In genomic region chr16:50253511-50253903, GRCh38 we compare ENCODE assay signal across 25 cellular contexts. TPM values are rescaled to one million over a fixed set of nuclear protein-coding genes. Genes with fewer than 3 reads are reported as not detected.
DNase-seq lines count a peak whose midpoint lies in the region; ATAC-seq and TF ChIP-seq lines count a peak whose summit lies in the region.
"Had no signal": no experiment of that assay in that cellular context is flagged by ENCODE, and none has a peak within 500 bp of the region (broad histone marks: within the 10 kb centered on the region; RNA-seq: fewer than 3 reads in every experiment).

No MANE protein-coding gene starts in this region.

- no peak overlapping the region for H3K27ac ChIP-seq in tibial artery
- H3K27ac ChIP-seq: left lung, SJSA1, testis, vagina had no signal

- no peak overlapping the region for H3K4me3 Mint-ChIP-seq in activated CD8-positive, alpha-beta T cell treated with anti-CD3 and anti-CD28 coated beads, Interleukin-2, amount 10 ng/mL, durations not matched to agents 7 days and 5 days
- no peak overlapping the region for H3K4me3 Mint-ChIP-seq in activated CD8-positive, alpha-beta T cell treated with anti-CD3 and anti-CD28 coated beads for 36 hours
- H3K4me3 Mint-ChIP-seq in chondrocyte (ENCODE audit: unreplicated experiment) (no peak overlapping the region), nephron progenitor cell (no peak overlapping the region)
- H3K4me3 Mint-ChIP-seq in naive thymus-derived CD8-positive, alpha-beta T cell = no peak overlapping the region
- H3K4me3 Mint-ChIP-seq: CD4-positive, alpha-beta memory T cell; GM23338; naive thymus-derived CD4-positive, alpha-beta T cell had no signal

- H3K4me1 ChIP-seq in tibial artery = peaks cover 0 to 12% (median 1%) of the 10 kb centered on the region in 4 donors
- H3K4me1 ChIP-seq: testis, vagina had no signal

- H3K27ac Mint-ChIP-seq in activated CD8-positive, alpha-beta T cell treated with anti-CD3 and anti-CD28 coated beads, Interleukin-2, amount 10 ng/mL, durations not matched to agents 7 days and 5 days = no peak overlapping the region
- H3K27ac Mint-ChIP-seq in activated CD8-positive, alpha-beta T cell treated with anti-CD3 and anti-CD28 coated beads for 36 hours = no peak overlapping the region
- no peak overlapping the region for H3K27ac Mint-ChIP-seq in chondrocyte (ENCODE audit: unreplicated experiment)
- peak overlapping the region; percentile 90 for H3K27ac Mint-ChIP-seq in nephron progenitor cell
- H3K27ac Mint-ChIP-seq in naive thymus-derived CD8-positive, alpha-beta T cell = no peak overlapping the region
- H3K27ac Mint-ChIP-seq: CD4-positive, alpha-beta memory T cell; GM23338 had no signal

- no peaks in the 10 kb centered on the region for H3K36me3 ChIP-seq in tibial artery
- H3K36me3 ChIP-seq: left lung, vagina had no signal

- no peaks in the 10 kb centered on the region for H3K9me3 ChIP-seq in tibial artery
- H3K9me3 ChIP-seq: left lung, SJSA1, testis, vagina had no signal

- H3K9me3 Mint-ChIP-seq in activated CD8-positive, alpha-beta T cell treated with anti-CD3 and anti-CD28 coated beads, Interleukin-2, amount 10 ng/mL, durations not matched to agents 7 days and 5 days (ENCODE audit: insufficient read depth) = no peaks in the 10 kb centered on the region
- no peaks in the 10 kb centered on the region for H3K9me3 Mint-ChIP-seq in activated CD8-positive, alpha-beta T cell treated with anti-CD3 and anti-CD28 coated beads for 36 hours
- peaks cover 3% of the 10 kb centered on the region for H3K9me3 Mint-ChIP-seq in chondrocyte (ENCODE audit: low read depth)
- H3K9me3 Mint-ChIP-seq in nephron progenitor cell = no peaks in the 10 kb centered on the region
- H3K9me3 Mint-ChIP-seq in naive thymus-derived CD8-positive, alpha-beta T cell = no peaks in the 10 kb centered on the region
- H3K9me3 Mint-ChIP-seq: CD4-positive, alpha-beta memory T cell; GM23338; naive thymus-derived CD4-positive, alpha-beta T cell had no signal

- no peaks in the 10 kb centered on the region for H3K27me3 ChIP-seq in tibial artery
- H3K27me3 ChIP-seq: left lung, SJSA1, testis, vagina had no signal

- no peak for TF ChIP-seq CTCF in activated CD8-positive, alpha-beta T cell treated with anti-CD3 and anti-CD28 coated beads for 36 hours (IDR thresholded peaks at IDR 0.05)
- TF ChIP-seq CTCF in chondrocyte (IDR thresholded peaks at IDR 0.05) (no peak), nephron progenitor cell (IDR thresholded peaks at IDR 0.05) (no peak), tibial artery (IDR thresholded peaks at IDR 0.05) (no peak)

- H3K4me3 ChIP-seq in tibial artery = no peak overlapping the region
- H3K4me3 ChIP-seq: GM23338, left lung, SJSA1, testis, vagina had no signal

- peak; percentile 19 for DNase-seq in activated CD8-positive, alpha-beta T cell treated with anti-CD3 and anti-CD28 coated beads, Interleukin-2, amount 10 ng/mL, durations not matched to agents 7 days and 5 days
- DNase-seq in activated CD8-positive, alpha-beta T cell treated with anti-CD3 and anti-CD28 coated beads for 36 hours = no peak
- DNase-seq in chondrocyte (ENCODE audit: low spot score) (peak; percentile 64), nephron progenitor cell (no peak), tibial artery (peak; percentile 21 to 56), HK-2 (ENCODE audit: unreplicated experiment) (no peak)
- DNase-seq in activated CD4-positive, alpha-beta T cell treated with anti-CD3 and anti-CD28 coated beads for 48 hours = no peak
- DNase-seq in naive thymus-derived CD8-positive, alpha-beta T cell = no peak
- DNase-seq: activated CD4-positive, CD25-positive, alpha-beta regulatory T cell treated with anti-CD3 and anti-CD28 coated beads, Interleukin-2, amount 50 U/mL, for 72 hours; activated effector memory CD4-positive, alpha-beta T cell treated with anti-CD3 and anti-CD28 coated beads, Interleukin-2, amount 50 U/mL, for 16 hours; CD4-positive, alpha-beta memory T cell; central memory CD4-positive, alpha-beta T cell; DMS 273 treated with DMSO at 0.1 percent for 48 hours; hippocampal formation; left lung; naive thymus-derived CD4-positive, alpha-beta T cell; NCI-H1092 treated with DMSO at 0.1 percent for 48 hours; NCI-H1930; stimulated activated CD4-positive, alpha-beta T cell treated with anti-CD3 and anti-CD28 coated beads, Interleukin-12 subunit alpha, Interleukin-12 subunit beta, amount 100 ng/mL, for 4 hours; stimulated activated CD4-positive, alpha-beta T cell treated with anti-CD3 and anti-CD28 coated beads, Interleukin-4, amount 100 ng/mL, for 4 hours; stimulated activated naive CD4-positive, alpha-beta T cell; testis had no signal

- intact Hi-C loops in activated CD8-positive, alpha-beta T cell treated with anti-CD3 and anti-CD28 coated beads for 36 hours (cut with micrococcal nuclease) = no loop called here
- intact Hi-C loops in tibial artery (cut with DNase I; ENCODE audit: low total_unique reads) = no loop called here

- CTCF ChIA-PET in activated CD8-positive, alpha-beta T cell treated with anti-CD3 and anti-CD28 coated beads, Interleukin-2, amount 10 ng/mL, durations not matched to agents 7 days and 5 days (lab: Charles Lee) = interaction anchor here (1.1 kb wide), 1 partner anchor 228 kb away, joined by 3 read pairs; the partner anchor contains the start of gene CNEP1R1
- CTCF ChIA-PET in activated CD8-positive, alpha-beta T cell treated with anti-CD3 and anti-CD28 coated beads for 36 hours (lab: Charles Lee) = interaction anchor here (1.2 to 1.8 kb wide), 2 partner anchors 8 to 74 kb away, joined by 3 to 5 read pairs; no protein-coding TSS in a partner anchor

- peaks cover 10% of the 10 kb centered on the region for H3K27me3 Mint-ChIP-seq in activated CD8-positive, alpha-beta T cell treated with anti-CD3 and anti-CD28 coated beads, Interleukin-2, amount 10 ng/mL, durations not matched to agents 7 days and 5 days (ENCODE audit: low read depth)
- no peaks in the 10 kb centered on the region for H3K27me3 Mint-ChIP-seq in activated CD8-positive, alpha-beta T cell treated with anti-CD3 and anti-CD28 coated beads for 36 hours
- peaks cover 9% of the 10 kb centered on the region for H3K27me3 Mint-ChIP-seq in chondrocyte (ENCODE audit: low read depth)
- H3K27me3 Mint-ChIP-seq in nephron progenitor cell (ENCODE audit: low read depth, poor library complexity) = peaks cover 9% of the 10 kb centered on the region
- H3K27me3 Mint-ChIP-seq in naive thymus-derived CD8-positive, alpha-beta T cell = peaks cover 0 to 2% (median 0%) of the 10 kb centered on the region in 5 donors

- peaks cover 5% of the 10 kb centered on the region for H3K4me1 Mint-ChIP-seq in activated CD8-positive, alpha-beta T cell treated with anti-CD3 and anti-CD28 coated beads, Interleukin-2, amount 10 ng/mL, durations not matched to agents 7 days and 5 days (ENCODE audit: low read depth)
- H3K4me1 Mint-ChIP-seq in activated CD8-positive, alpha-beta T cell treated with anti-CD3 and anti-CD28 coated beads for 36 hours (ENCODE audit: low read depth) = peaks cover 4% of the 10 kb centered on the region
- H3K4me1 Mint-ChIP-seq in chondrocyte (ENCODE audit: low read depth) (peaks cover 24% of the 10 kb centered on the region), nephron progenitor cell (peaks cover 37% of the 10 kb centered on the region)
- peaks cover 0 to 8% (median 2%) of the 10 kb centered on the region in 4 donors for H3K4me1 Mint-ChIP-seq in naive thymus-derived CD8-positive, alpha-beta T cell
- H3K4me1 Mint-ChIP-seq: CD4-positive, alpha-beta memory T cell had no signal

- H3K36me3 Mint-ChIP-seq in activated CD8-positive, alpha-beta T cell treated with anti-CD3 and anti-CD28 coated beads, Interleukin-2, amount 10 ng/mL, durations not matched to agents 7 days and 5 days (ENCODE audit: low read depth) = no peaks in the 10 kb centered on the region
- no peaks in the 10 kb centered on the region for H3K36me3 Mint-ChIP-seq in activated CD8-positive, alpha-beta T cell treated with anti-CD3 and anti-CD28 coated beads for 36 hours (ENCODE audit: low read depth)
- no peaks in the 10 kb centered on the region for H3K36me3 Mint-ChIP-seq in chondrocyte (ENCODE audit: low read depth)
- no peaks in the 10 kb centered on the region for H3K36me3 Mint-ChIP-seq in nephron progenitor cell (ENCODE audit: low read depth)
- peaks cover 0 to 2% (median 0%) of the 10 kb centered on the region in 3 donors for H3K36me3 Mint-ChIP-seq in naive thymus-derived CD8-positive, alpha-beta T cell
- H3K36me3 Mint-ChIP-seq: CD4-positive, alpha-beta memory T cell; naive thymus-derived CD4-positive, alpha-beta T cell had no signal

- no peak for ATAC-seq in activated CD8-positive, alpha-beta T cell treated with anti-CD3 and anti-CD28 coated beads, Interleukin-2, amount 10 ng/mL, durations not matched to agents 7 days and 5 days
- no peak for ATAC-seq in activated CD8-positive, alpha-beta T cell treated with anti-CD3 and anti-CD28 coated beads for 36 hours
- no peak for ATAC-seq in naive thymus-derived CD8-positive, alpha-beta T cell
- ATAC-seq: GM23338; left lung; naive thymus-derived CD4-positive, alpha-beta T cell had no signal

- POLR2A ChIA-PET in activated CD8-positive, alpha-beta T cell treated with anti-CD3 and anti-CD28 coated beads, Interleukin-2, amount 10 ng/mL, durations not matched to agents 7 days and 5 days (lab: Charles Lee) = no interaction called here
- POLR2A ChIA-PET in activated CD8-positive, alpha-beta T cell treated with anti-CD3 and anti-CD28 coated beads for 36 hours (lab: Charles Lee) = no interaction called here
- POLR2A ChIA-PET in naive thymus-derived CD8-positive, alpha-beta T cell (lab: Charles Lee) = no interaction called here

RNA-seq across cellular contexts. Expression of gene ADCY7, which starts 12.8 kb away (rescaled TPM):
- total RNA-seq in activated CD8-positive, alpha-beta T cell treated with anti-CD3 and anti-CD28 coated beads, Interleukin-2, amount 10 ng/mL, durations not matched to agents 7 days and 5 days = 100 to 1,000 TPM; 214 to 225 TPM
- 10 to 100 TPM; 89.9 to 92.1 TPM for total RNA-seq in activated CD8-positive, alpha-beta T cell treated with anti-CD3 and anti-CD28 coated beads for 36 hours
- 8.8 to 11.8 TPM (median 9.1 TPM) in 3 replicates for total RNA-seq in chondrocyte
- total RNA-seq in naive thymus-derived CD8-positive, alpha-beta T cell = 100 to 1,000 TPM; 133 to 135 TPM
- polyA plus RNA-seq in naive thymus-derived CD8-positive, alpha-beta T cell = 10 to 100 TPM; 60.1 to 72.8 (median 64.6) TPM

Comparison
In these comparisons a context has a peak if more than half of its experiments do, and no peak if none do; other contexts are left out.
1. DNase-seq: peak in activated CD8-positive, alpha-beta T cell treated with anti-CD3 and anti-CD28 coated beads, Interleukin-2, amount 10 ng/mL, durations not matched to agents 7 days and 5 days (single experiment), chondrocyte (single experiment) and tibial artery (2 of 2); none in activated CD8-positive, alpha-beta T cell treated with anti-CD3 and anti-CD28 coated beads for 36 hours (single experiment), nephron progenitor cell (single experiment), activated CD4-positive, alpha-beta T cell treated with anti-CD3 and anti-CD28 coated beads for 48 hours (single experiment), naive thymus-derived CD8-positive, alpha-beta T cell (0 of 10) and HK-2 (single experiment).